In the genomic region with DNA sequence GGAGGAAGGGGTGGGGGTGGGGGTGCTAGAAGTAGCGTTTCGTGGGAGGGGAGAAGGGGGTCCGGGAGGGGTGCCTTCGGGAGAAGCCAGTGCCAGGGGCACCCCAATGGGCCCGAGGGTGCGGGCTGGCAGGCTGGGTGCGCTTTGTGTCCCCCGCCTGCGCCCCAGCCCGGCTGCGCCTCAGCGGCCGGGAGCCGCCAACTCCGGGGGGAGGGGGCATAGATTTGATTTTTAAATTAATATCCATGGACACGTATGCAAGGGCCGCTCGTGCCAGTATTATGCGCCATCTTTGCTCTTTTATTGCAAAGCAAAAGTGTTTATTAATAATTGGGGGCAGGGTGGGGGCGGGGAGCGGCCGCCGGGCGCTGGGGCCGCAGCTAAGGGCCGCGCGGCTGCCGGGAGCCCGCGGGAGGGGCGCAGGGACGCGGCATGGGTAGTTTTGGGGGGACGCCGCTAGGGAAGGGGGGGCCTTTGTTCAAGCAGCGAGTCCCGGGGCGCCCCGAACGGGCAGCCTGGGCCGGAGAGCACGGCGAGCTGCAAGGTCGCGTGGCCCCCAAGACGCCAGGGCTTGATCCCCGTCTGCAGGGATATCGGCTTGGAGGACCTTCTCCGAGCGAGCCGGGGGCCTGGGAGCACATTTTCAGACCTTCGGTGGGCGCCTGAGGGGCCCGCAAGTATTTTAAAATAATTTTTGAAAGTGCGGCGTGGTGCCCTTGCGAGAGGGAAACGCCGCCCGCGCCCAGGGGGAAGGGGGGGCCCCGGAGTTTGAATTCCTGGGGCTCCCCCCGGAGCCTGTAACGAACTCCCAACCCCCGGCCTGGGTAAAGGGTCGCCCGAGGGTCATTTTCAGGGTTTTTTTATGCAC, we compare ENCODE assay signal across 8 cellular contexts. TPM values are rescaled to one million over a fixed set of nuclear protein-coding genes. Genes with fewer than 3 reads are reported as not detected.
A peak's percentile ranks its signal among the peaks of the same experiment; 100 is the strongest.
DNase-seq lines count a peak whose midpoint lies in the region; ATAC-seq and TF ChIP-seq lines count a peak whose summit lies in the region.

No MANE protein-coding gene starts in this region.

- peaks cover 79% of the 10 kb centered on the region for H3K27me3 Mint-ChIP-seq in dendritic cell treated with granulocyte-macrophage colony-stimulating factor and Interleukin-4, amounts not matched to agents 40 ng/mL and 50 ng/mL, for 4 days
- peaks cover 25 to 36% (median 29%) of the 10 kb centered on the region in 5 donors for H3K27me3 Mint-ChIP-seq in naive thymus-derived CD4-positive, alpha-beta T cell

- H3K4me3 ChIP-seq in AG04449 (ENCODE audit: low read depth, low read length) (peak overlapping the region; percentile 99), Karpas-422 (ENCODE audit: low read length) (no peak overlapping the region)
- H3K4me3 ChIP-seq in naive thymus-derived CD4-positive, alpha-beta T cell (ENCODE audit: low read length), result peak overlapping the region; percentile 61

- no peaks in the 10 kb centered on the region for H3K79me2 ChIP-seq in Karpas-422 (ENCODE audit: low read length)

- peaks cover 1% of the 10 kb centered on the region; the same call in 1 of the 2 replicates for H4K20me1 ChIP-seq in Karpas-422 (ENCODE audit: insufficient read depth, low read depth, low read length)

- H3K4me1 Mint-ChIP-seq in dendritic cell treated with granulocyte-macrophage colony-stimulating factor and Interleukin-4, amounts not matched to agents 40 ng/mL and 50 ng/mL, for 4 days (ENCODE audit: low read depth), result peaks cover 39% of the 10 kb centered on the region
- peaks cover 14 to 38% (median 25%) of the 10 kb centered on the region in 7 donors for H3K4me1 Mint-ChIP-seq in naive thymus-derived CD4-positive, alpha-beta T cell

- intact Hi-C loops in dendritic cell treated with granulocyte-macrophage colony-stimulating factor and Interleukin-4, amounts not matched to agents 40 ng/mL and 50 ng/mL, for 4 days (cut with micrococcal nuclease), result no loop called here
- intact Hi-C loops in naive thymus-derived CD4-positive, alpha-beta T cell (cut with micrococcal nuclease), result loop anchor here (5.0 to 10.0 kb wide), 6 partner anchors 65 to 1060 kb away; a partner anchor contains a TSS

- H3K9me3 ChIP-seq in Karpas-422 (ENCODE audit: low read length), result no peaks in the 10 kb centered on the region
- no peaks in the 10 kb centered on the region for H3K9me3 ChIP-seq in naive thymus-derived CD4-positive, alpha-beta T cell (ENCODE audit: control insufficient read depth in 2 of 3, low read length in 3 of 3)

- no peak overlapping the region for H2AFZ ChIP-seq in Karpas-422 (ENCODE audit: low read length)

- no peaks in the 10 kb centered on the region for H3K36me3 ChIP-seq in Karpas-422 (ENCODE audit: insufficient read depth, low read length)
- H3K36me3 ChIP-seq in naive thymus-derived CD4-positive, alpha-beta T cell (ENCODE audit: control insufficient read depth in 2 of 3, insufficient read depth in 3 of 3, low read length in 3 of 3), result no peaks in the 10 kb centered on the region

- no peak for DNase-seq in AG04449 (ENCODE audit: low read depth, low spot score)
- no peak for DNase-seq in Karpas-422
- peak in 2 of 9 donors; percentile 16 to 21 for DNase-seq in naive thymus-derived CD4-positive, alpha-beta T cell

- no peaks in the 10 kb centered on the region for H3K27me3 ChIP-seq in Karpas-422 (ENCODE audit: low read length)
- H3K27me3 ChIP-seq in naive thymus-derived CD4-positive, alpha-beta T cell (ENCODE audit: control insufficient read depth in 2 of 2, insufficient read depth in 2 of 2, low read length in 2 of 2), result peaks cover 9 to 17% of the 10 kb centered on the region in 2 donors

- no peaks in the 10 kb centered on the region for H3K9me2 ChIP-seq in Karpas-422 (replicated peaks; ENCODE audit: insufficient read depth, low read length)

- no peak overlapping the region for H3K27ac ChIP-seq in Karpas-422 (ENCODE audit: low read length)
- no peak overlapping the region for H3K27ac ChIP-seq in naive thymus-derived CD4-positive, alpha-beta T cell (ENCODE audit: low read depth, low read length)

- TF ChIP-seq CTCF in AG04449 (IDR thresholded peaks at IDR 0.05; ENCODE audit: insufficient read depth, low read length, missing control alignments), result no peak

- peak overlapping the region; percentile 71 for H3K4me3 Mint-ChIP-seq in dendritic cell treated with granulocyte-macrophage colony-stimulating factor and Interleukin-4, amounts not matched to agents 40 ng/mL and 50 ng/mL, for 4 days
- H3K4me3 Mint-ChIP-seq in naive thymus-derived CD4-positive, alpha-beta T cell, result peak overlapping the region in 9 of 10 donors; percentile 79 to 95 (median 92)

- H3K9ac ChIP-seq in Karpas-422 (ENCODE audit: low read length), result no peak overlapping the region

- POLR2A ChIA-PET in AG04449 (lab: Yijun Ruan, JAX), result interaction anchor here (1.1 to 9.5 kb wide), 5 partner anchors 16 to 349 kb away, joined by 3 to 98 read pairs (median 7); no protein-coding TSS in a partner anchor
- POLR2A ChIA-PET in naive thymus-derived CD4-positive, alpha-beta T cell (lab: Charles Lee), result no interaction called here

- no peak overlapping the region for H3K27ac Mint-ChIP-seq in dendritic cell treated with granulocyte-macrophage colony-stimulating factor and Interleukin-4, amounts not matched to agents 40 ng/mL and 50 ng/mL, for 4 days
- no peak overlapping the region for H3K27ac Mint-ChIP-seq in naive thymus-derived CD4-positive, alpha-beta T cell

- peak overlapping the region; percentile 56 for H3K4me2 ChIP-seq in Karpas-422 (ENCODE audit: low read depth, low read length, poor library complexity, severe bottlenecking)

- CTCF ChIA-PET in AG04449 (lab: Yijun Ruan, JAX), result interaction anchor here (0.9 to 6.3 kb wide), 14 partner anchors 29 to 598 kb away, joined by 3 to 168 read pairs (median 4); a partner anchor contains a TSS
- CTCF ChIA-PET in naive thymus-derived CD4-positive, alpha-beta T cell (lab: Charles Lee), result interaction anchor here (4.7 to 5.8 kb wide), 2 partner anchors 347 to 541 kb away, joined by 32 to 37 read pairs; a partner anchor contains a TSS

- peaks cover 18% of the 10 kb centered on the region for H3K4me1 ChIP-seq in Karpas-422 (ENCODE audit: low read length)
- peaks cover 3 to 32% of the 10 kb centered on the region in 2 donors for H3K4me1 ChIP-seq in naive thymus-derived CD4-positive, alpha-beta T cell (ENCODE audit: control insufficient read depth in 2 of 2, insufficient read depth in 2 of 2, low read length in 2 of 2)

- H3K9me3 Mint-ChIP-seq in dendritic cell treated with granulocyte-macrophage colony-stimulating factor and Interleukin-4, amounts not matched to agents 40 ng/mL and 50 ng/mL, for 4 days, result no peaks in the 10 kb centered on the region
- no peaks in the 10 kb centered on the region for H3K9me3 Mint-ChIP-seq in naive thymus-derived CD4-positive, alpha-beta T cell

- H3K36me3 Mint-ChIP-seq in dendritic cell treated with granulocyte-macrophage colony-stimulating factor and Interleukin-4, amounts not matched to agents 40 ng/mL and 50 ng/mL, for 4 days (ENCODE audit: low read depth), result no peaks in the 10 kb centered on the region
- H3K36me3 Mint-ChIP-seq in naive thymus-derived CD4-positive, alpha-beta T cell, result no peaks in the 10 kb centered on the region

- ATAC-seq in naive thymus-derived CD4-positive, alpha-beta T cell, result no peak
- ATAC-seq in HG03175 (IDR thresholded peaks at IDR 0.05; ENCODE audit: unreplicated experiment) (no peak), GM19351 (IDR thresholded peaks at IDR 0.05; ENCODE audit: unreplicated experiment) (no peak), HG02571 (IDR thresholded peaks at IDR 0.05; ENCODE audit: unreplicated experiment) (no peak), GM21529 (IDR thresholded peaks at IDR 0.05; ENCODE audit: unreplicated experiment) (no peak)

RNA-seq across cellular contexts. Expression of a gene that starts 1.0 kb away (rescaled TPM):
- 0.54 and 4.3 TPM in 2 replicates for total RNA-seq in Karpas-422 (2014; rRNA removed; shearing (Covaris generic); ENCODE audit: low replicate concordance)
- 1 to 10 TPM in 2 of 5 experiments, under 1 TPM in 3; 0.35 to 4.0 (median 0.84) TPM for total RNA-seq in naive thymus-derived CD4-positive, alpha-beta T cell
- polyA plus RNA-seq in naive thymus-derived CD4-positive, alpha-beta T cell, result 1 to 10 TPM in 1 of 2 donors, under 1 TPM in 1; 0.26 to 4.9 TPM

RNA-seq across cellular contexts. Expression of a gene that starts 33.2 kb away (rescaled TPM):
- total RNA-seq in Karpas-422 (2014; rRNA removed; shearing (Covaris generic); ENCODE audit: low replicate concordance), result 24.2 and 26.2 TPM in 2 replicates
- 10 to 100 TPM; 32.8 to 75.6 (median 55.1) TPM for total RNA-seq in naive thymus-derived CD4-positive, alpha-beta T cell
- polyA plus RNA-seq in naive thymus-derived CD4-positive, alpha-beta T cell, result 10 to 100 TPM; 19.1 to 21.3 TPM
